In the genomic region with DNA sequence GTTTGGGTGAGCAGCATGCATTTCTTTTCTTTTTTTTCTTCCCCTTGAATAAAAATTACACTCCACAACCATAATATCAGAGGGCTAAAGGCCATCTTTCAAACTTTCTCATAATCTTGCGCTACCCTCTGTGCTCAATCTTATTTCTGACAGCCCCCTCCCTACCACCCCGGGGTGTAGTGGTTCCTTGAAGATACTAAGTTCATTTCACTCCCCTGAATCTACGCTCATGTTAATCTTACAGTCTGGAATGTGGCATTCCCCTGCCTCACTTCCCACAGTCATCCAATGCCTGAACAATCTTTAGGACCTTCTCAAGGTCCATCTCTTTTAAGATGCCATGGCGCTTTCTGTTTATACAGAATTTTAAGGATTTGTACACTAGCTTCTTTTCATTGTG, we compare ENCODE assay signal across 14 cellular contexts. TPM values are rescaled to one million over a fixed set of nuclear protein-coding genes. Genes with fewer than 3 reads are reported as not detected.
DNase-seq lines count a peak whose midpoint lies in the region; ATAC-seq and TF ChIP-seq lines count a peak whose summit lies in the region.
"Had no signal": no experiment of that assay in that cellular context is flagged by ENCODE, and none has a peak within 500 bp of the region (broad histone marks: within the 10 kb centered on the region; RNA-seq: fewer than 3 reads in every experiment).

No MANE protein-coding gene starts in this region.

- H3K9me3 Mint-ChIP-seq in MCF 10A (ENCODE audit: unreplicated experiment), result no peaks in the 10 kb centered on the region
- H3K9me3 Mint-ChIP-seq: CD8-positive, alpha-beta T cell had no signal

- WGBS in mammary epithelial cell (ENCODE audit: low coverage, missing lambda C conversion rate), result 84% methylated on average over 4 of the region's 4 CpGs
- 74% methylated on average over 4 of the region's 4 CpGs for WGBS in hepatocyte (ENCODE audit: low lambda C conversion rate, missing lambda C conversion rate)

- H3K36me3 Mint-ChIP-seq in MCF 10A (ENCODE audit: insufficient read depth, unreplicated experiment), result no peaks in the 10 kb centered on the region
- H3K36me3 Mint-ChIP-seq: CD8-positive, alpha-beta T cell had no signal

- H3K36me3 ChIP-seq in mammary epithelial cell (ENCODE audit: insufficient read depth, low read length) (no peaks in the 10 kb centered on the region), hepatocyte (replicated peaks; ENCODE audit: insufficient read depth, low read depth) (no peaks in the 10 kb centered on the region), upper lobe of right lung (no peaks in the 10 kb centered on the region)

- no peak overlapping the region for H3K4me3 ChIP-seq in mammary epithelial cell (replicated peaks in 1 of 3; ENCODE audit: insufficient read depth in 1 of 3, low read depth in 2 of 3, low read length in 3 of 3)
- no peak overlapping the region for H3K4me3 ChIP-seq in hepatocyte
- no peak overlapping the region for H3K4me3 ChIP-seq in upper lobe of right lung

- H3K4me1 ChIP-seq in mammary epithelial cell (ENCODE audit: insufficient read depth, low read length), result peaks cover 26% of the 10 kb centered on the region
- peaks cover 18% of the 10 kb centered on the region for H3K4me1 ChIP-seq in hepatocyte (ENCODE audit: insufficient read depth)
- peaks cover 18% of the 10 kb centered on the region for H3K4me1 ChIP-seq in upper lobe of right lung

- H3K79me2 ChIP-seq in mammary epithelial cell (ENCODE audit: insufficient read depth, low read length) (no peaks in the 10 kb centered on the region), hepatocyte (no peaks in the 10 kb centered on the region)

- no peak overlapping the region for H3K27ac ChIP-seq in mammary epithelial cell (ENCODE audit: insufficient read depth, low read depth, low read length)
- peak overlapping the region; percentile 52 for H3K27ac ChIP-seq in hepatocyte
- H3K27ac ChIP-seq in upper lobe of right lung, result peak overlapping the region; percentile 58
- H3K27ac ChIP-seq: 22Rv1 had no signal

- H3K27me3 Mint-ChIP-seq in MCF 10A (ENCODE audit: insufficient read depth, unreplicated experiment), result peaks cover 34% of the 10 kb centered on the region

- no peaks in the 10 kb centered on the region for H3K9me2 ChIP-seq in hepatocyte (replicated peaks; ENCODE audit: insufficient read depth)

- peaks cover 11% of the 10 kb centered on the region for H3K4me1 Mint-ChIP-seq in MCF 10A (ENCODE audit: insufficient read depth, unreplicated experiment)

- H4K20me1 ChIP-seq in mammary epithelial cell (ENCODE audit: insufficient read depth, low read length), result no peaks in the 10 kb centered on the region
- no peaks in the 10 kb centered on the region for H4K20me1 ChIP-seq in hepatocyte (ENCODE audit: insufficient read depth, poor library complexity, severe bottlenecking)

- CTCF ChIA-PET in MCF 10A (lab: Yijun Ruan, JAX), result interaction anchor here (0.8 to 1.9 kb wide), 4 partner anchors 8 to 231 kb away, joined by 3 to 14 read pairs (median 5); a partner anchor contains a TSS
- CTCF ChIA-PET in mammary epithelial cell (lab: Charles Lee; ENCODE audit: low non-redundant PET), result interaction anchor here (0.6 kb wide), 1 partner anchor 34 kb away, joined by 4 read pairs; no protein-coding TSS in a partner anchor

- H3K9me3 ChIP-seq in mammary epithelial cell (replicated peaks; ENCODE audit: insufficient read depth, low read length), result no peaks in the 10 kb centered on the region
- H3K9me3 ChIP-seq in hepatocyte (ENCODE audit: low read depth), result no peaks in the 10 kb centered on the region
- H3K9me3 ChIP-seq in upper lobe of right lung, result no peaks in the 10 kb centered on the region

- H3K4me2 ChIP-seq in mammary epithelial cell (ENCODE audit: insufficient read depth, low read depth, low read length) (no peak overlapping the region), hepatocyte (peak overlapping the region; percentile 69)

- H2AFZ ChIP-seq in mammary epithelial cell (ENCODE audit: low read depth, low read length) (no peak overlapping the region), hepatocyte (no peak overlapping the region)

- no peak overlapping the region for H3K9ac ChIP-seq in mammary epithelial cell (ENCODE audit: insufficient read depth, low read length)

- DNase-seq in MCF 10A (ENCODE audit: unreplicated experiment) (no peak), mammary epithelial cell (no peak), hepatocyte (ENCODE audit: low spot score) (no peak), renal cortical epithelial cell (ENCODE audit: low read depth) (peak; percentile 32), upper lobe of right lung (no peak), posterior vena cava (ENCODE audit: low spot score) (no peak), NCI-H2227 treated with DMSO at 0.1 percent for 48 hours (lab: John Stamatoyannopoulos, UW) (no peak)
- no peak for DNase-seq in stimulated activated naive CD4-positive, alpha-beta T cell treated with Interleukin-2 at 50 U/mL for 16 hours (lab: John Stamatoyannopoulos, UW)
- DNase-seq: CD8-positive, alpha-beta T cell; H7; KG1; NCI-H1092 treated with DMSO at 0.1 percent for 48 hours; NCI-H1694 had no signal

- POLR2A ChIA-PET in MCF 10A (lab: Yijun Ruan, JAX), result interaction anchor here (0.6 kb wide), 2 partner anchors 234 to 942 kb away, joined by 3 read pairs; no protein-coding TSS in a partner anchor

- BruUV-seq in MCF 10A (replicated peaks; lab: Mats Ljungman, UMichigan), result no TSS peak
- no TSS peak for BruUV-seq in mammary epithelial cell (replicated peaks; lab: Mats Ljungman, UMichigan)

- no peak for TF ChIP-seq CTCF in MCF 10A (IDR thresholded peaks at IDR 0.05; ENCODE audit: unreplicated experiment)
- TF ChIP-seq CTCF in mammary epithelial cell (conservative IDR thresholded peaks at IDR 0.05 in 1 of 2, IDR thresholded peaks at IDR 0.05 in 1 of 2; ENCODE audit: extremely low read depth in 1 of 2, insufficient read depth in 1 of 2, low read depth in 1 of 2, low read length in 2 of 2), result no peak
- TF ChIP-seq CTCF in hepatocyte (IDR thresholded peaks at IDR 0.05; ENCODE audit: poor library complexity), result no peak
- TF ChIP-seq CTCF in upper lobe of right lung (IDR thresholded peaks at IDR 0.05), result no peak

- no peak overlapping the region for H3K4me3 Mint-ChIP-seq in MCF 10A (ENCODE audit: unreplicated experiment)
- H3K4me3 Mint-ChIP-seq: CD8-positive, alpha-beta T cell had no signal

- peak overlapping the region; percentile 1 for H3K27ac Mint-ChIP-seq in MCF 10A (ENCODE audit: low read depth, unreplicated experiment)
- H3K27ac Mint-ChIP-seq: CD8-positive, alpha-beta T cell had no signal

- ATAC-seq in upper lobe of right lung, result no peak
- ATAC-seq: CD8-positive, alpha-beta T cell had no signal

- H3K27me3 ChIP-seq in mammary epithelial cell (ENCODE audit: insufficient read depth, low read length) (peaks cover 5% of the 10 kb centered on the region), hepatocyte (no peaks in the 10 kb centered on the region), upper lobe of right lung (no peaks in the 10 kb centered on the region)

- in situ Hi-C loops in mammary epithelial cell (cut with MboI; ENCODE audit: low sequenced_read_pairs in 2 of 2), result loop anchor here in 1 of 2 donors (10.0 kb wide), 1 partner anchor 228 kb away; no protein-coding TSS in a partner anchor

- dilution Hi-C loops in mammary epithelial cell (cut with HindIII; ENCODE audit: low sequenced_read_pairs), result no loop called here

- intact Hi-C loops in MCF 10A (cut with micrococcal nuclease), result no loop called here
- intact Hi-C loops in mammary epithelial cell (cut with micrococcal nuclease), result no loop called here
- intact Hi-C loops in upper lobe of right lung (cut with DNase I), result no loop called here
- intact Hi-C loops in posterior vena cava (cut with DNase I), result no loop called here

RNA-seq across cellular contexts. Expression of a gene that starts 9.0 kb away (rescaled TPM):
- total RNA-seq in MCF 10A (2022), result 59.2 and 69.7 TPM in 2 replicates
- 10 to 100 TPM in 1 of 2 donors, 1 to 10 TPM in 1; 6.5 to 42.9 TPM for total RNA-seq in mammary epithelial cell
- polyA plus RNA-seq in mammary epithelial cell, result 11.5 TPM
- 45.4 TPM for polyA minus RNA-seq in mammary epithelial cell
- total RNA-seq in hepatocyte, result 8.3 and 9.8 TPM in 2 replicates
- 13.1 and 16.4 TPM in 2 replicates for polyA plus RNA-seq in hepatocyte
- total RNA-seq in renal cortical epithelial cell, result 5.7 and 5.8 TPM in 2 replicates
- 98.5 TPM for total RNA-seq in upper lobe of right lung
- 10 to 100 TPM; 23.4 to 40.6 TPM for total RNA-seq in posterior vena cava
